1 cellular context compared by ENCODE assay signal in the genomic region with DNA sequence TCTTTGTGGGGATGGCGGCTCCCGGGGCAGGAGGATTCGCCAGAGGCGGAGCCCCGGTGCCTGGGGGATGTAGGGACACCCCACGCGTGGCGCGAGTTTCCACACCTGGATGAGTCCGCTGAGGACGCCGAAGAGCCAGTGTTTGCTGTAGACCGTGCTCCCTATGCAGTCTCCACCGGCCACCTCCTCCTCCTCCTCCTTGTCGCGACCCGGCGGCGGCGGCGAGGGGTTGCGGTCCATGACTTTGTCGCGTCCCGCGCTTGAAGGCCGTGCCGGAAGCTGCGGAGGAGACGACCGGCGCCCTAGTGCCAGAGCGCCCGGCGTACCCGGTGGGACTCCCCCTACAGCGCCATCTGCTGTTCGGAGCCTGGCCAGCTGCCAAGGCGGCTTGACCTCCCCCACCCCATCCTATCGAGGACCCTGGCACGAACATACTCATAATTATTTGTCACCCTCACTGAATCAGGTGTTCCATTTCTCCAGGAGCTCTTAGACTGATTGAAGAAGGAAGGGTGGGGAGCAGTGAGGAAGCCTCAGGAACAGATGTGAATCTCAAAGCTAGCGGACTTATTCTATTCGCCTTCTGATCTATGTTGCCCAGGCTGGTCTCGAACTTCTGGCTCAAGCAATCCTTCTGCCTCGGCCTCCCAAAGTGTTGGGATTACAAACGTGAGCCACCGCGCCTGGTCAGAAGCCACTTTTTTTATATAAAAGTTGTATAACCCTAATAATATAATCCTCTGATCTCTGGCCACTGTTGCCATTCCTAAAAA.
TF ChIP-seq lines count a peak whose summit lies in the region.

A gene with protein sequence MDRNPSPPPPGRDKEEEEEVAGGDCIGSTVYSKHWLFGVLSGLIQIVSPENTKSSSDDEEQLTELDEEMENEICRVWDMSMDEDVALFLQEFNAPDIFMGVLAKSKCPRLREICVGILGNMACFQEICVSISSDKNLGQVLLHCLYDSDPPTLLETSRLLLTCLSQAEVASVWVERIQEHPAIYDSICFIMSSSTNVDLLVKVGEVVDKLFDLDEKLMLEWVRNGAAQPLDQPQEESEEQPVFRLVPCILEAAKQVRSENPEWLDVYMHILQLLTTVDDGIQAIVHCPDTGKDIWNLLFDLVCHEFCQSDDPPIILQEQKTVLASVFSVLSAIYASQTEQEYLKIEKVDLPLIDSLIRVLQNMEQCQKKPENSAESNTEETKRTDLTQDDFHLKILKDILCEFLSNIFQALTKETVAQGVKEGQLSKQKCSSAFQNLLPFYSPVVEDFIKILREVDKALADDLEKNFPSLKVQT (minus strand): TSS at position 281 of the 773 bp plus-strand sequence. CDS start 41 bp downstream, at position 240.

TF ChIP-seq in K562, 482 proteins besides CTCF, POLR2A, EP300 and RAD21 (continued from another document and continues in another):
- TF ChIP-seq, protein P1, sequence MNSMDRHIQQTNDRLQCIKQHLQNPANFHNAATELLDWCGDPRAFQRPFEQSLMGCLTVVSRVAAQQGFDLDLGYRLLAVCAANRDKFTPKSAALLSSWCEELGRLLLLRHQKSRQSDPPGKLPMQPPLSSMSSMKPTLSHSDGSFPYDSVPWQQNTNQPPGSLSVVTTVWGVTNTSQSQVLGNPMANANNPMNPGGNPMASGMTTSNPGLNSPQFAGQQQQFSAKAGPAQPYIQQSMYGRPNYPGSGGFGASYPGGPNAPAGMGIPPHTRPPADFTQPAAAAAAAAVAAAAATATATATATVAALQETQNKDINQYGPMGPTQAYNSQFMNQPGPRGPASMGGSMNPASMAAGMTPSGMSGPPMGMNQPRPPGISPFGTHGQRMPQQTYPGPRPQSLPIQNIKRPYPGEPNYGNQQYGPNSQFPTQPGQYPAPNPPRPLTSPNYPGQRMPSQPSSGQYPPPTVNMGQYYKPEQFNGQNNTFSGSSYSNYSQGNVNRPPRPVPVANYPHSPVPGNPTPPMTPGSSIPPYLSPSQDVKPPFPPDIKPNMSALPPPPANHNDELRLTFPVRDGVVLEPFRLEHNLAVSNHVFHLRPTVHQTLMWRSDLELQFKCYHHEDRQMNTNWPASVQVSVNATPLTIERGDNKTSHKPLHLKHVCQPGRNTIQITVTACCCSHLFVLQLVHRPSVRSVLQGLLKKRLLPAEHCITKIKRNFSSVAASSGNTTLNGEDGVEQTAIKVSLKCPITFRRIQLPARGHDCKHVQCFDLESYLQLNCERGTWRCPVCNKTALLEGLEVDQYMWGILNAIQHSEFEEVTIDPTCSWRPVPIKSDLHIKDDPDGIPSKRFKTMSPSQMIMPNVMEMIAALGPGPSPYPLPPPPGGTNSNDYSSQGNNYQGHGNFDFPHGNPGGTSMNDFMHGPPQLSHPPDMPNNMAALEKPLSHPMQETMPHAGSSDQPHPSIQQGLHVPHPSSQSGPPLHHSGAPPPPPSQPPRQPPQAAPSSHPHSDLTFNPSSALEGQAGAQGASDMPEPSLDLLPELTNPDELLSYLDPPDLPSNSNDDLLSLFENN (IDR thresholded peaks at IDR 0.05; ENCODE audit: low read depth in 2 of 2, low read length in 2 of 2): peak in 1 of 2 experiments; percentile 62; a peak in 1 of 4 replicates
- TF ChIP-seq GATAD2B (IDR thresholded peaks at IDR 0.05; ENCODE audit: borderline replicate concordance): peak; percentile 57; the same call in 1 of the 2 replicates
- no peak for TF ChIP-seq FOXK1 (CRISPR knock-in tag; IDR thresholded peaks at IDR 0.05; ENCODE audit: borderline replicate concordance)
- TF ChIP-seq TAF15 (IDR thresholded peaks at IDR 0.05; ENCODE audit: low read depth, low read length): no peak
- 0 out of 2 replicates have a peak, but pooled peaks have one; percentile 12 for TF ChIP-seq RNF2 (IDR thresholded peaks at IDR 0.05)
- TF ChIP-seq IFI16 (CRISPR knock-in tag; IDR thresholded peaks at IDR 0.05): no peak
- TF ChIP-seq ZNF79 (CRISPR knock-in tag; IDR thresholded peaks at IDR 0.05; ENCODE audit: low read depth): no peak
- TF ChIP-seq, protein P2, sequence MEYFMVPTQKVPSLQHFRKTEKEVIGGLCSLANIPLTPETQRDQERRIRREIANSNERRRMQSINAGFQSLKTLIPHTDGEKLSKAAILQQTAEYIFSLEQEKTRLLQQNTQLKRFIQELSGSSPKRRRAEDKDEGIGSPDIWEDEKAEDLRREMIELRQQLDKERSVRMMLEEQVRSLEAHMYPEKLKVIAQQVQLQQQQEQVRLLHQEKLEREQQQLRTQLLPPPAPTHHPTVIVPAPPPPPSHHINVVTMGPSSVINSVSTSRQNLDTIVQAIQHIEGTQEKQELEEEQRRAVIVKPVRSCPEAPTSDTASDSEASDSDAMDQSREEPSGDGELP (CRISPR knock-in tag; IDR thresholded peaks at IDR 0.05; ENCODE audit: borderline replicate concordance): peak; percentile 91
- TF ChIP-seq, protein P3, sequence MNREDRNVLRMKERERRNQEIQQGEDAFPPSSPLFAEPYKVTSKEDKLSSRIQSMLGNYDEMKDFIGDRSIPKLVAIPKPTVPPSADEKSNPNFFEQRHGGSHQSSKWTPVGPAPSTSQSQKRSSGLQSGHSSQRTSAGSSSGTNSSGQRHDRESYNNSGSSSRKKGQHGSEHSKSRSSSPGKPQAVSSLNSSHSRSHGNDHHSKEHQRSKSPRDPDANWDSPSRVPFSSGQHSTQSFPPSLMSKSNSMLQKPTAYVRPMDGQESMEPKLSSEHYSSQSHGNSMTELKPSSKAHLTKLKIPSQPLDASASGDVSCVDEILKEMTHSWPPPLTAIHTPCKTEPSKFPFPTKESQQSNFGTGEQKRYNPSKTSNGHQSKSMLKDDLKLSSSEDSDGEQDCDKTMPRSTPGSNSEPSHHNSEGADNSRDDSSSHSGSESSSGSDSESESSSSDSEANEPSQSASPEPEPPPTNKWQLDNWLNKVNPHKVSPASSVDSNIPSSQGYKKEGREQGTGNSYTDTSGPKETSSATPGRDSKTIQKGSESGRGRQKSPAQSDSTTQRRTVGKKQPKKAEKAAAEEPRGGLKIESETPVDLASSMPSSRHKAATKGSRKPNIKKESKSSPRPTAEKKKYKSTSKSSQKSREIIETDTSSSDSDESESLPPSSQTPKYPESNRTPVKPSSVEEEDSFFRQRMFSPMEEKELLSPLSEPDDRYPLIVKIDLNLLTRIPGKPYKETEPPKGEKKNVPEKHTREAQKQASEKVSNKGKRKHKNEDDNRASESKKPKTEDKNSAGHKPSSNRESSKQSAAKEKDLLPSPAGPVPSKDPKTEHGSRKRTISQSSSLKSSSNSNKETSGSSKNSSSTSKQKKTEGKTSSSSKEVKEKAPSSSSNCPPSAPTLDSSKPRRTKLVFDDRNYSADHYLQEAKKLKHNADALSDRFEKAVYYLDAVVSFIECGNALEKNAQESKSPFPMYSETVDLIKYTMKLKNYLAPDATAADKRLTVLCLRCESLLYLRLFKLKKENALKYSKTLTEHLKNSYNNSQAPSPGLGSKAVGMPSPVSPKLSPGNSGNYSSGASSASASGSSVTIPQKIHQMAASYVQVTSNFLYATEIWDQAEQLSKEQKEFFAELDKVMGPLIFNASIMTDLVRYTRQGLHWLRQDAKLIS (CRISPR knock-in tag; IDR thresholded peaks at IDR 0.05): no peak
- TF ChIP-seq MTA3 (IDR thresholded peaks at IDR 0.05; ENCODE audit: borderline replicate concordance): 0 out of 2 replicates have a peak, but pooled peaks have one; percentile 65
- peak; percentile 90 for TF ChIP-seq ETV1 (tag; conservative IDR thresholded peaks at IDR 0.05; ENCODE audit: low read depth)
- TF ChIP-seq TEAD1 (CRISPR knock-in tag; IDR thresholded peaks at IDR 0.05): peak in 1 of 2 experiments; percentile 42; a peak in 1 of 4 replicates
- peak; percentile 93 for TF ChIP-seq EP400 (IDR thresholded peaks at IDR 0.05)
- TF ChIP-seq KLF16 (IDR thresholded peaks at IDR 0.05): 0 out of 2 replicates have a peak, but pooled peaks have one; percentile 13
- TF ChIP-seq, protein P4, sequence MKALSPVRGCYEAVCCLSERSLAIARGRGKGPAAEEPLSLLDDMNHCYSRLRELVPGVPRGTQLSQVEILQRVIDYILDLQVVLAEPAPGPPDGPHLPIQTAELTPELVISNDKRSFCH (CRISPR knock-in tag; IDR thresholded peaks at IDR 0.05): no peak
- TF ChIP-seq, protein P4 (tag; IDR thresholded peaks at IDR 0.05): 0 out of 2 replicates have a peak, but pooled peaks have one; percentile 18
- peak; percentile 95 for TF ChIP-seq PHF20 (IDR thresholded peaks at IDR 0.05; ENCODE audit: partially characterized antibody)
- peak; percentile 76; the same call in 1 of the 2 replicates for TF ChIP-seq SIN3B (IDR thresholded peaks at IDR 0.05; ENCODE audit: low read depth)
- TF ChIP-seq, protein P5, sequence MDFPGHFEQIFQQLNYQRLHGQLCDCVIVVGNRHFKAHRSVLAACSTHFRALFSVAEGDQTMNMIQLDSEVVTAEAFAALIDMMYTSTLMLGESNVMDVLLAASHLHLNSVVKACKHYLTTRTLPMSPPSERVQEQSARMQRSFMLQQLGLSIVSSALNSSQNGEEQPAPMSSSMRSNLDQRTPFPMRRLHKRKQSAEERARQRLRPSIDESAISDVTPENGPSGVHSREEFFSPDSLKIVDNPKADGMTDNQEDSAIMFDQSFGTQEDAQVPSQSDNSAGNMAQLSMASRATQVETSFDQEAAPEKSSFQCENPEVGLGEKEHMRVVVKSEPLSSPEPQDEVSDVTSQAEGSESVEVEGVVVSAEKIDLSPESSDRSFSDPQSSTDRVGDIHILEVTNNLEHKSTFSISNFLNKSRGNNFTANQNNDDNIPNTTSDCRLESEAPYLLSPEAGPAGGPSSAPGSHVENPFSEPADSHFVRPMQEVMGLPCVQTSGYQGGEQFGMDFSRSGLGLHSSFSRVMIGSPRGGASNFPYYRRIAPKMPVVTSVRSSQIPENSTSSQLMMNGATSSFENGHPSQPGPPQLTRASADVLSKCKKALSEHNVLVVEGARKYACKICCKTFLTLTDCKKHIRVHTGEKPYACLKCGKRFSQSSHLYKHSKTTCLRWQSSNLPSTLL (IDR thresholded peaks at IDR 0.05): no peak
- TF ChIP-seq SP2 (IDR thresholded peaks at IDR 0.05; ENCODE audit: extremely low read depth, low read depth, low read length, poor library complexity, severe bottlenecking): peak; percentile 91
- TF ChIP-seq, protein P6, sequence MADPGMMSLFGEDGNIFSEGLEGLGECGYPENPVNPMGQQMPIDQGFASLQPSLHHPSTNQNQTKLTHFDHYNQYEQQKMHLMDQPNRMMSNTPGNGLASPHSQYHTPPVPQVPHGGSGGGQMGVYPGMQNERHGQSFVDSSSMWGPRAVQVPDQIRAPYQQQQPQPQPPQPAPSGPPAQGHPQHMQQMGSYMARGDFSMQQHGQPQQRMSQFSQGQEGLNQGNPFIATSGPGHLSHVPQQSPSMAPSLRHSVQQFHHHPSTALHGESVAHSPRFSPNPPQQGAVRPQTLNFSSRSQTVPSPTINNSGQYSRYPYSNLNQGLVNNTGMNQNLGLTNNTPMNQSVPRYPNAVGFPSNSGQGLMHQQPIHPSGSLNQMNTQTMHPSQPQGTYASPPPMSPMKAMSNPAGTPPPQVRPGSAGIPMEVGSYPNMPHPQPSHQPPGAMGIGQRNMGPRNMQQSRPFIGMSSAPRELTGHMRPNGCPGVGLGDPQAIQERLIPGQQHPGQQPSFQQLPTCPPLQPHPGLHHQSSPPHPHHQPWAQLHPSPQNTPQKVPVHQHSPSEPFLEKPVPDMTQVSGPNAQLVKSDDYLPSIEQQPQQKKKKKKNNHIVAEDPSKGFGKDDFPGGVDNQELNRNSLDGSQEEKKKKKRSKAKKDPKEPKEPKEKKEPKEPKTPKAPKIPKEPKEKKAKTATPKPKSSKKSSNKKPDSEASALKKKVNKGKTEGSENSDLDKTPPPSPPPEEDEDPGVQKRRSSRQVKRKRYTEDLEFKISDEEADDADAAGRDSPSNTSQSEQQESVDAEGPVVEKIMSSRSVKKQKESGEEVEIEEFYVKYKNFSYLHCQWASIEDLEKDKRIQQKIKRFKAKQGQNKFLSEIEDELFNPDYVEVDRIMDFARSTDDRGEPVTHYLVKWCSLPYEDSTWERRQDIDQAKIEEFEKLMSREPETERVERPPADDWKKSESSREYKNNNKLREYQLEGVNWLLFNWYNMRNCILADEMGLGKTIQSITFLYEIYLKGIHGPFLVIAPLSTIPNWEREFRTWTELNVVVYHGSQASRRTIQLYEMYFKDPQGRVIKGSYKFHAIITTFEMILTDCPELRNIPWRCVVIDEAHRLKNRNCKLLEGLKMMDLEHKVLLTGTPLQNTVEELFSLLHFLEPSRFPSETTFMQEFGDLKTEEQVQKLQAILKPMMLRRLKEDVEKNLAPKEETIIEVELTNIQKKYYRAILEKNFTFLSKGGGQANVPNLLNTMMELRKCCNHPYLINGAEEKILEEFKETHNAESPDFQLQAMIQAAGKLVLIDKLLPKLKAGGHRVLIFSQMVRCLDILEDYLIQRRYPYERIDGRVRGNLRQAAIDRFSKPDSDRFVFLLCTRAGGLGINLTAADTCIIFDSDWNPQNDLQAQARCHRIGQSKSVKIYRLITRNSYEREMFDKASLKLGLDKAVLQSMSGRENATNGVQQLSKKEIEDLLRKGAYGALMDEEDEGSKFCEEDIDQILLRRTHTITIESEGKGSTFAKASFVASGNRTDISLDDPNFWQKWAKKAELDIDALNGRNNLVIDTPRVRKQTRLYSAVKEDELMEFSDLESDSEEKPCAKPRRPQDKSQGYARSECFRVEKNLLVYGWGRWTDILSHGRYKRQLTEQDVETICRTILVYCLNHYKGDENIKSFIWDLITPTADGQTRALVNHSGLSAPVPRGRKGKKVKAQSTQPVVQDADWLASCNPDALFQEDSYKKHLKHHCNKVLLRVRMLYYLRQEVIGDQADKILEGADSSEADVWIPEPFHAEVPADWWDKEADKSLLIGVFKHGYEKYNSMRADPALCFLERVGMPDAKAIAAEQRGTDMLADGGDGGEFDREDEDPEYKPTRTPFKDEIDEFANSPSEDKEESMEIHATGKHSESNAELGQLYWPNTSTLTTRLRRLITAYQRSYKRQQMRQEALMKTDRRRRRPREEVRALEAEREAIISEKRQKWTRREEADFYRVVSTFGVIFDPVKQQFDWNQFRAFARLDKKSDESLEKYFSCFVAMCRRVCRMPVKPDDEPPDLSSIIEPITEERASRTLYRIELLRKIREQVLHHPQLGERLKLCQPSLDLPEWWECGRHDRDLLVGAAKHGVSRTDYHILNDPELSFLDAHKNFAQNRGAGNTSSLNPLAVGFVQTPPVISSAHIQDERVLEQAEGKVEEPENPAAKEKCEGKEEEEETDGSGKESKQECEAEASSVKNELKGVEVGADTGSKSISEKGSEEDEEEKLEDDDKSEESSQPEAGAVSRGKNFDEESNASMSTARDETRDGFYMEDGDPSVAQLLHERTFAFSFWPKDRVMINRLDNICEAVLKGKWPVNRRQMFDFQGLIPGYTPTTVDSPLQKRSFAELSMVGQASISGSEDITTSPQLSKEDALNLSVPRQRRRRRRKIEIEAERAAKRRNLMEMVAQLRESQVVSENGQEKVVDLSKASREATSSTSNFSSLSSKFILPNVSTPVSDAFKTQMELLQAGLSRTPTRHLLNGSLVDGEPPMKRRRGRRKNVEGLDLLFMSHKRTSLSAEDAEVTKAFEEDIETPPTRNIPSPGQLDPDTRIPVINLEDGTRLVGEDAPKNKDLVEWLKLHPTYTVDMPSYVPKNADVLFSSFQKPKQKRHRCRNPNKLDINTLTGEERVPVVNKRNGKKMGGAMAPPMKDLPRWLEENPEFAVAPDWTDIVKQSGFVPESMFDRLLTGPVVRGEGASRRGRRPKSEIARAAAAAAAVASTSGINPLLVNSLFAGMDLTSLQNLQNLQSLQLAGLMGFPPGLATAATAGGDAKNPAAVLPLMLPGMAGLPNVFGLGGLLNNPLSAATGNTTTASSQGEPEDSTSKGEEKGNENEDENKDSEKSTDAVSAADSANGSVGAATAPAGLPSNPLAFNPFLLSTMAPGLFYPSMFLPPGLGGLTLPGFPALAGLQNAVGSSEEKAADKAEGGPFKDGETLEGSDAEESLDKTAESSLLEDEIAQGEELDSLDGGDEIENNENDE (IDR thresholded peaks at IDR 0.05; ENCODE audit: low read depth, low read length): no peak
- no peak for TF ChIP-seq SRSF3 (IDR thresholded peaks at IDR 0.05; ENCODE audit: insufficient read depth, low read length)
